Comparison of ENCODE assay signal across 9 cellular contexts in the genomic region with DNA sequence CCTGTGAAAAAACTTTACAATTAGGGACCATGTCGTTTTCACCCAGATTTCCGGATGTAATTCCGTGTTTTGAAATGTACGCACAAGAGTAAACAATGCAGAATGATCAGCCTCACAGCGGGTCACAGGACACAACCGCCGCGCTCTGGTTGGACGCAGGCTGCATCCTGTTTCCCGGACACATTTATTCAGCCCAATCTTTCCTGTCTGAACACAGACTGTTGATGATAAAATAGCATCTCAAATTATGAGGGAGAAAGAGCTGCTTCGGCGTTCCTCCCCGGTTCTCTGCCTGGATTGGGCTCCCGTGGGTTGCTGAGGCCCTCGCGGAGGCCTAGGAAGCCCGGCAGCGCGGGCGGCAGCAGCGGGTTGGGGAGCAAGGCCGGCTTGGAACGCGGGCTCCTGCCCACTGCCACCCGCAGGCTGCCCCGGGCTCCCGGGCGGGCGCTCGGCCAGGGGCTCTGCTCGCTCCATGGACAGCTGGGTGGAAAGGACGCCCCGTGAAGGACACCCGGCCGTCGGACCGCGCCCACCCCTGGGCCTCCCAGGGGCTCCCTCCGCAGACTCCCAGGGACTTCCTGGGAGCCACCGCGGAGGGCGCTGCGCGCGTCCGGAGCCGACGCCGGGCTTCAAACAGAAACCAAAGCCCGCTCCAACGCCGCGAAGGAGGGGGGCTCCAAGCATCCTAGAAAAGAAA.
DNase-seq lines count a peak whose midpoint lies in the region; ATAC-seq and FAIRE-seq lines count a peak whose summit lies in the region.
"Had no signal": no experiment of that assay in that cellular context is flagged by ENCODE, and none has a peak within 500 bp of the region (broad histone marks: within the 10 kb centered on the region; RNA-seq: fewer than 3 reads in every experiment).

No MANE protein-coding gene starts in this region.

- H3K4me3 ChIP-seq in duodenal mucosa (ENCODE audit: low read depth in 1 of 2, low read length in 2 of 2) = peak overlapping the region; percentile 75 to 79

- no peaks in the 10 kb centered on the region for H3K36me3 Mint-ChIP-seq in stimulated activated memory B cell treated with anti-CD40 and anti-IgM and Interleukin-4, amounts not matched to agents 10 μg/mL and 1 μg/mL and 100 μg/mL, for 72 hours

- no peak for FAIRE-seq in RCC 7860 (lab: Jason Lieb, UNC)

- no peaks in the 10 kb centered on the region for H3K9me3 Mint-ChIP-seq in stimulated activated memory B cell treated with anti-CD40 and anti-IgM and Interleukin-4, amounts not matched to agents 10 μg/mL and 1 μg/mL and 100 μg/mL, for 72 hours

- DNase-seq in GM03348 (ENCODE audit: low spot score) = peak; percentile 92
- DNase-seq in HT1080 (ENCODE audit: low read depth) = peak; percentile 67
- peak; percentile 85 for DNase-seq in RKO (ENCODE audit: low spot score)
- DNase-seq in left kidney (ENCODE audit: low read depth, low spot score) = peak; percentile 93
- no peak for DNase-seq in RCC 7860 (ENCODE audit: low spot score)

- H3K4me3 Mint-ChIP-seq in stimulated activated memory B cell treated with anti-CD40 and anti-IgM and Interleukin-4, amounts not matched to agents 10 μg/mL and 1 μg/mL and 100 μg/mL, for 72 hours = peak overlapping the region; percentile 78
- H3K4me3 Mint-ChIP-seq: central memory CD8-positive, alpha-beta T cell had no signal

- H3K27ac ChIP-seq in duodenal mucosa (ENCODE audit: low read depth, low read length) = peak overlapping the region; percentile 85

- no peaks in the 10 kb centered on the region for H3K27me3 ChIP-seq in duodenal mucosa (ENCODE audit: control insufficient read depth in 1 of 2, insufficient read depth in 2 of 2, low read length in 2 of 2)

- H3K27ac Mint-ChIP-seq in stimulated activated memory B cell treated with anti-CD40 and anti-IgM and Interleukin-4, amounts not matched to agents 10 μg/mL and 1 μg/mL and 100 μg/mL, for 72 hours = no peak overlapping the region

- peak overlapping the region; percentile 73 to 90 for H3K9ac ChIP-seq in duodenal mucosa (ENCODE audit: low read depth in 1 of 2, low read length in 2 of 2)

- H3K9me3 ChIP-seq in duodenal mucosa (ENCODE audit: control insufficient read depth in 1 of 2, low read length in 2 of 2) = no peaks in the 10 kb centered on the region

- H3K36me3 ChIP-seq in duodenal mucosa (ENCODE audit: control insufficient read depth in 1 of 2, insufficient read depth in 2 of 2, low read length in 2 of 2) = no peaks in the 10 kb centered on the region

- H3K4me1 ChIP-seq in duodenal mucosa (ENCODE audit: control insufficient read depth in 1 of 2, insufficient read depth in 2 of 2, low read length in 2 of 2) = no peaks in the 10 kb centered on the region

- H3K27me3 Mint-ChIP-seq in stimulated activated memory B cell treated with anti-CD40 and anti-IgM and Interleukin-4, amounts not matched to agents 10 μg/mL and 1 μg/mL and 100 μg/mL, for 72 hours = peaks cover 30% of the 10 kb centered on the region
- H3K27me3 Mint-ChIP-seq: central memory CD8-positive, alpha-beta T cell had no signal

- H3K4me1 Mint-ChIP-seq in stimulated activated memory B cell treated with anti-CD40 and anti-IgM and Interleukin-4, amounts not matched to agents 10 μg/mL and 1 μg/mL and 100 μg/mL, for 72 hours = no peaks in the 10 kb centered on the region
- H3K4me1 Mint-ChIP-seq: central memory CD8-positive, alpha-beta T cell had no signal

- peak; percentile 80 for ATAC-seq in GM21529 (IDR thresholded peaks at IDR 0.05; ENCODE audit: unreplicated experiment)
- peak; percentile 59 for ATAC-seq in stimulated activated memory B cell treated with anti-CD40 and anti-IgM and Interleukin-4, amounts not matched to agents 10 μg/mL and 1 μg/mL and 100 μg/mL, for 72 hours
